In genomic region chr5:36879274-36880033, GRCh38 we compare ENCODE assay signal across 7 cellular contexts. TPM values are rescaled to one million over a fixed set of nuclear protein-coding genes. Genes with fewer than 3 reads are reported as not detected.
DNase-seq lines count a peak whose midpoint lies in the region; ATAC-seq and TF ChIP-seq lines count a peak whose summit lies in the region.

No MANE protein-coding gene starts in this region.

- ATAC-seq in HCT116 (no peak), gastroesophageal sphincter (no peak), sciatic nerve (no peak)

- intact Hi-C loops in HCT116 (cut with micrococcal nuclease), result loop anchor here (5.0 to 10.0 kb wide), 2 partner anchors 63 to 125 kb away; no protein-coding TSS in a partner anchor
- intact Hi-C loops in sciatic nerve (cut with DNase I), result no loop called here

- DNase-seq in HCT116 (ENCODE audit: low read depth, low spot score) (no peak), NCI-H345 (lab: John Stamatoyannopoulos, UW) (no peak), NCI-H2227 (lab: John Stamatoyannopoulos, UW; ENCODE audit: unreplicated experiment) (no peak), sciatic nerve (ENCODE audit: low spot score) (no peak)

- H4K20me1 ChIP-seq in HCT116 (ENCODE audit: insufficient read depth), result peaks cover 17% of the 10 kb centered on the region; the same call in 1 of the 2 replicates

- H3K9me3 ChIP-seq in HCT116 (ENCODE audit: control insufficient read depth in 1 of 2, insufficient read depth in 1 of 2, low read depth in 1 of 2, low read length in 2 of 2) (no peaks in the 10 kb centered on the region), gastroesophageal sphincter (no peaks in the 10 kb centered on the region)

- no peak for TF ChIP-seq CTCF in HCT116 (IDR thresholded peaks at IDR 0.05 in 2 of 3, conservative IDR thresholded peaks at IDR 0.05 in 1 of 3; ENCODE audit: borderline replicate concordance in 1 of 3, insufficient read depth in 1 of 3, low read depth in 2 of 3, low read length in 2 of 3)
- no peak for TF ChIP-seq CTCF in WI38 (IDR thresholded peaks at IDR 0.05; ENCODE audit: low read depth, low read length)
- no peak for TF ChIP-seq CTCF in gastroesophageal sphincter (IDR thresholded peaks at IDR 0.05)

- H3K27ac ChIP-seq in HCT116 (ENCODE audit: low read depth, low read length), result no peak overlapping the region
- H3K27ac ChIP-seq in gastroesophageal sphincter, result peak overlapping the region in 3 of 4 donors; percentile 97 to 99 (median 97)
- peak overlapping the region in 8 of 21 experiments; percentile 12 to 99 (median 98) for H3K27ac ChIP-seq in skin epidermis

- peaks cover 15 to 23% of the 10 kb centered on the region in 2 experiments; a peak in 3 of 4 replicates for H3K4me1 ChIP-seq in HCT116 (ENCODE audit: control insufficient read depth in 1 of 2, insufficient read depth in 2 of 2, low read length in 2 of 2)
- H3K4me1 ChIP-seq in gastroesophageal sphincter, result peaks cover 12 to 70% (median 13%) of the 10 kb centered on the region in 3 donors

- no peaks in the 10 kb centered on the region for H3K9me2 ChIP-seq in HCT116 (ENCODE audit: insufficient read depth)

- no TSS peak for BruUV-seq in HCT116 (replicated peaks; lab: Mats Ljungman, UMichigan)

- H3K27me3 ChIP-seq in HCT116 (ENCODE audit: insufficient read depth, low read length) (no peaks in the 10 kb centered on the region), gastroesophageal sphincter (no peaks in the 10 kb centered on the region)

- H3K9ac ChIP-seq in HCT116 (ENCODE audit: low read length), result no peak overlapping the region

- no peak for TF ChIP-seq RAD21 in HCT116 (IDR thresholded peaks at IDR 0.05; ENCODE audit: low read depth)

- H3K4me3 ChIP-seq in HCT116 (replicated peaks in 1 of 2; ENCODE audit: low read depth in 1 of 2, low read length in 2 of 2) (no peak overlapping the region), WI38 (ENCODE audit: low read depth, low read length) (peak overlapping the region; percentile 90), gastroesophageal sphincter (peak overlapping the region; percentile 80 to 92), skin epidermis (peak overlapping the region in 4 of 7 experiments; percentile 67 to 100 (median 90))

- H2AFZ ChIP-seq in HCT116 (ENCODE audit: low read depth, low read length, poor library complexity, severe bottlenecking), result no peak overlapping the region

- peaks cover 93% of the 10 kb centered on the region for H3K79me2 ChIP-seq in HCT116 (ENCODE audit: insufficient read depth, low read length)

- peak overlapping the region; percentile 70; the same call in 1 of the 2 replicates for H3K4me2 ChIP-seq in HCT116 (ENCODE audit: low read length)

- POLR2A ChIA-PET in HCT116 (lab: Charles Lee), result no interaction called here

- TF ChIP-seq POLR2A in HCT116 (IDR thresholded peaks at IDR 0.05; ENCODE audit: borderline replicate concordance, extremely low read depth, insufficient read depth, insufficient read length), result no peak
- TF ChIP-seq POLR2A in gastroesophageal sphincter (IDR thresholded peaks at IDR 0.05), result no peak

- TF ChIP-seq EP300 in gastroesophageal sphincter (IDR thresholded peaks at IDR 0.05), result no peak

- H3K36me3 ChIP-seq in HCT116 (ENCODE audit: control insufficient read depth in 1 of 2, insufficient read depth in 2 of 2, low read length in 2 of 2) (no peaks in the 10 kb centered on the region), gastroesophageal sphincter (no peaks in the 10 kb centered on the region)

- WGBS in gastroesophageal sphincter (ENCODE audit: low coverage in 1 of 2), 2 donors, result 13 to 35% methylated on average over 2 of the region's 2 CpGs

- RAD21 ChIA-PET in HCT116 (lab: Charles Lee; ENCODE audit: low non-redundant PET in 1 of 2, low total read pairs in 2 of 2, uncharacterized antibody in 2 of 2, unreplicated experiment in 2 of 2), result no interaction called here

- CTCF ChIA-PET in HCT116 (lab: Charles Lee), result no interaction called here

TF ChIP-seq in HCT116, 20 proteins besides CTCF, POLR2A, EP300 and RAD21:
- TF ChIP-seq ATF3 (IDR thresholded peaks at IDR 0.05) (no peak), EGR1 (IDR thresholded peaks at IDR 0.05; ENCODE audit: low read depth) (no peak), EZH2phosphoT487 (IDR thresholded peaks at IDR 0.05; ENCODE audit: borderline replicate concordance) (no peak), EZH2 (IDR thresholded peaks at IDR 0.05) (no peak), SRF (IDR thresholded peaks at IDR 0.05; ENCODE audit: low read depth) (no peak), SIN3A (IDR thresholded peaks at IDR 0.05; ENCODE audit: low read depth) (no peak), POLR2AphosphoS5 (IDR thresholded peaks at IDR 0.05; ENCODE audit: low read depth, low read length) (no peak), ZNF274 (IDR thresholded peaks at IDR 0.05; ENCODE audit: low read depth, low read length) (no peak), FOSL1 (IDR thresholded peaks at IDR 0.05; ENCODE audit: low read depth) (no peak), MAX (IDR thresholded peaks at IDR 0.05) (no peak), SP1 (IDR thresholded peaks at IDR 0.05; ENCODE audit: low read depth) (no peak), YY1 (IDR thresholded peaks at IDR 0.05; ENCODE audit: extremely low read depth, insufficient replicate concordance, low read depth, low read length) (no peak), ZFX (IDR thresholded peaks at IDR 0.05) (no peak), JUND (IDR thresholded peaks at IDR 0.05) (no peak), ELF1 (IDR thresholded peaks at IDR 0.05; ENCODE audit: borderline replicate concordance, low read depth) (no peak)

RNA-seq across cellular contexts. Expression of gene NIPBL, which starts 2.9 kb away (rescaled TPM):
- total RNA-seq in HCT116 (2021; ENCODE audit: unreplicated experiment) (45.1 TPM), gastroesophageal sphincter (10 to 100 TPM; 44.9 to 59.4 (median 51.7) TPM), sciatic nerve (97.0 TPM)
- 14.4 and 16.5 TPM in 2 replicates for polyA plus RNA-seq in HCT116 (2012)

Comparison
In these comparisons a context has a peak if more than half of its experiments do, and no peak if none do; other contexts are left out.
1. H3K4me3 ChIP-seq: peak in WI38 (single experiment), gastroesophageal sphincter (2 of 2) and skin epidermis (4 of 7); none in HCT116 (0 of 2).